In genomic region chr4:16118090-16118489, GRCh38 we compare ENCODE assay signal across 27 cellular contexts. TPM values are rescaled to one million over a fixed set of nuclear protein-coding genes. Genes with fewer than 3 reads are reported as not detected.
"Had no signal": no experiment of that assay in that cellular context is flagged by ENCODE, and none has a peak within 500 bp of the region (broad histone marks: within the 10 kb centered on the region; RNA-seq: fewer than 3 reads in every experiment).

No MANE protein-coding gene starts in this region.

- H3K9me3 Mint-ChIP-seq: stimulated activated memory B cell treated with anti-CD40 and anti-IgM and Interleukin-4, amounts not matched to agents 10 μg/mL and 1 μg/mL and 100 μg/mL, for 72 hours; T-helper 2 cell treated with Interferon-gamma antibody and Interleukin-4, amounts not matched to agents 5 μg/mL and 100 μg/mL, for 36 hours had no signal

- H3K27ac Mint-ChIP-seq: activated naive CD8-positive, alpha-beta T cell; activated T-cell treated with anti-CD3 and anti-CD28 coated beads, Interleukin-2, amount 50 U/mL, for 72 hours; naive thymus-derived CD4-positive, alpha-beta T cell; stimulated activated memory B cell treated with anti-CD40 and anti-IgM and Interleukin-4, amounts not matched to agents 10 μg/mL and 1 μg/mL and 100 μg/mL, for 72 hours; stimulated activated naive CD8-positive, alpha-beta T cell treated with anti-CD3 and anti-CD28 coated beads, Interleukin-15, amount 100 ng/mL, for 72 hours; T-helper 2 cell treated with Interferon-gamma antibody and Interleukin-4, amounts not matched to agents 5 μg/mL and 100 μg/mL, for 36 hours had no signal

- DNase-seq: activated CD4-positive, alpha-beta T cell treated with anti-CD3 and anti-CD28 coated beads for 4 hours; activated CD4-positive, alpha-beta T cell treated with anti-CD3 and anti-CD28 coated beads, Interleukin-2, amount 50 U/mL, for 4 hours; activated naive CD4-positive, alpha-beta T cell; activated T-cell treated with anti-CD3 and anti-CD28 coated beads for 4 hours; activated T-cell treated with anti-CD3 and anti-CD28 coated beads, Interleukin-2, amount 50 U/mL, for 72 hours; anterior cingulate cortex; dorsolateral prefrontal cortex; effector memory CD4-positive, alpha-beta T cell; mammary epithelial cell; naive thymus-derived CD4-positive, alpha-beta T cell; nucleus accumbens; pancreas; stimulated activated CD4-positive, alpha-beta T cell treated with anti-CD3 and anti-CD28 coated beads, Interleukin-1b, Interleukin-23, amount 100 ng/mL, for 48 hours; stimulated activated CD4-positive, alpha-beta T cell treated with anti-CD3 and anti-CD28 coated beads, Interleukin-4, amount 100 ng/mL, for 4 hours; stimulated activated CD8-positive, alpha-beta memory T cell treated with anti-CD3 and anti-CD28 coated beads, Interleukin-4, amount 100 ng/mL, for 48 hours; stimulated activated naive CD8-positive, alpha-beta T cell treated with anti-CD3 and anti-CD28 coated beads, Interleukin-15, amount 100 ng/mL, for 72 hours; T-helper 1 cell; upper lobe of right lung had no signal

- FAIRE-seq: bronchial epithelial cell, pancreas had no signal

- H3K4me2 ChIP-seq: smooth muscle cell had no signal

- H3K4me1 ChIP-seq: upper lobe of right lung had no signal

- H3K27me3 ChIP-seq: dorsolateral prefrontal cortex, pancreas, thyroid gland, upper lobe of right lung had no signal

- H3K36me3 Mint-ChIP-seq: activated naive CD8-positive, alpha-beta T cell; stimulated activated memory B cell treated with anti-CD40 and anti-IgM and Interleukin-4, amounts not matched to agents 10 μg/mL and 1 μg/mL and 100 μg/mL, for 72 hours had no signal

- ATAC-seq: activated T-cell treated with anti-CD3 and anti-CD28 coated beads, Interleukin-2, amount 50 U/mL, for 72 hours; naive thymus-derived CD4-positive, alpha-beta T cell; pancreas; sciatic nerve; stimulated activated memory B cell treated with anti-CD40 and anti-IgM and Interleukin-4, amounts not matched to agents 10 μg/mL and 1 μg/mL and 100 μg/mL, for 72 hours; stimulated activated naive CD8-positive, alpha-beta T cell treated with anti-CD3 and anti-CD28 coated beads, Interleukin-15, amount 100 ng/mL, for 72 hours; upper lobe of right lung had no signal

- H3K36me3 ChIP-seq: pancreas, thyroid gland, upper lobe of right lung had no signal

- H3K27ac ChIP-seq: coronary artery, dorsolateral prefrontal cortex, pancreas, thyroid gland, upper lobe of right lung had no signal

- H3K4me3 ChIP-seq: coronary artery, dorsolateral prefrontal cortex, pancreas, smooth muscle cell, thyroid gland, upper lobe of right lung had no signal

- H3K9me3 ChIP-seq: pancreas, thyroid gland, upper lobe of right lung had no signal

RNA-seq across cellular contexts. Expression of gene PROM1, which starts 34.3 kb away (rescaled TPM):
- total RNA-seq: pulmonary artery endothelial cell had no signal
